ENCODE assay signal across 9 cellular contexts in genomic region chr6:149140137-149140909, GRCh38.
A peak's percentile ranks its signal among the peaks of the same experiment; 100 is the strongest.
DNase-seq lines count a peak whose midpoint lies in the region; ATAC-seq and TF ChIP-seq lines count a peak whose summit lies in the region.
"Had no signal": no experiment of that assay in that cellular context is flagged by ENCODE, and none has a peak within 500 bp of the region (broad histone marks: within the 10 kb centered on the region; RNA-seq: fewer than 3 reads in every experiment).

No MANE protein-coding gene starts in this region.

- DNase-seq in GM19238 (ENCODE audit: insufficient read length, low spot score) (peak; percentile 19), activated T-cell treated with anti-CD3 and anti-CD28 coated beads for 48 hours (ENCODE audit: low read depth) (peak; percentile 52), SK-N-DZ (ENCODE audit: low spot score) (no peak), DMS79 (lab: John Stamatoyannopoulos, UW) (no peak), dermis blood vessel endothelial cell (no peak), lower leg skin (ENCODE audit: low spot score in 2 of 2) (no peak)
- DNase-seq: IMR-90 had no signal

- H3K27ac ChIP-seq in skin epidermis = peak overlapping the region in 13 of 21 experiments; percentile 12 to 86 (median 65)

- TF ChIP-seq POLR2A in lower leg skin (IDR thresholded peaks at IDR 0.05) = no peak

- intact Hi-C loops in lower leg skin (cut with DNase I; ENCODE audit: low total_unique reads) = no loop called here

- TF ChIP-seq CTCF in lower leg skin (IDR thresholded peaks at IDR 0.05) = no peak

- 66 to 76% methylated on average over 12 of the region's 12 CpGs for WGBS in lower leg skin, 2 donors

- ATAC-seq in HG03159 (IDR thresholded peaks at IDR 0.05; ENCODE audit: unreplicated experiment) = peak; percentile 62

- no peak overlapping the region for H3K4me3 ChIP-seq in skin epidermis
- H3K4me3 ChIP-seq in lower leg skin (ENCODE audit: low read depth, poor library complexity, severe bottlenecking) = no peak overlapping the region

Comparison
In these comparisons a context has a peak if more than half of its experiments do, and no peak if none do; other contexts are left out.
1. DNase-seq: peak in GM19238 (single experiment) and activated T-cell treated with anti-CD3 and anti-CD28 coated beads for 48 hours (single experiment); none in SK-N-DZ (single experiment), DMS79 (single experiment), dermis blood vessel endothelial cell (single experiment) and lower leg skin (0 of 2).